In genomic region chr9:94951591-94952115, GRCh38 we compare ENCODE assay signal across 11 cellular contexts.
DNase-seq lines count a peak whose midpoint lies in the region; ATAC-seq, FAIRE-seq and TF ChIP-seq lines count a peak whose summit lies in the region.
"Had no signal": no experiment of that assay in that cellular context is flagged by ENCODE, and none has a peak within 500 bp of the region (broad histone marks: within the 10 kb centered on the region; RNA-seq: fewer than 3 reads in every experiment).

No MANE protein-coding gene starts in this region.

- no peak overlapping the region for H3K9ac ChIP-seq in mammary epithelial cell (ENCODE audit: insufficient read depth, low read length)

- H3K4me3 ChIP-seq in mammary epithelial cell (replicated peaks in 1 of 3; ENCODE audit: insufficient read depth in 1 of 3, low read depth in 2 of 3, low read length in 3 of 3) (no peak overlapping the region), gastroesophageal sphincter (no peak overlapping the region), vagina (no peak overlapping the region), prostate gland (no peak overlapping the region)
- H3K4me3 ChIP-seq: SJSA1 had no signal

- no peaks in the 10 kb centered on the region for H3K79me2 ChIP-seq in mammary epithelial cell (ENCODE audit: insufficient read depth, low read length)

- H3K4me1 Mint-ChIP-seq in MCF 10A (ENCODE audit: insufficient read depth, unreplicated experiment) (peaks cover 51% of the 10 kb centered on the region), natural killer cell (peaks cover 43 to 48% of the 10 kb centered on the region in 2 donors)

- no peak for TF ChIP-seq EP300 in gastroesophageal sphincter (IDR thresholded peaks at IDR 0.05)

- H3K36me3 ChIP-seq in mammary epithelial cell (ENCODE audit: insufficient read depth, low read length) (no peaks in the 10 kb centered on the region), gastroesophageal sphincter (peaks cover 0 to 13% of the 10 kb centered on the region in 2 donors), vagina (no peaks in the 10 kb centered on the region), prostate gland (no peaks in the 10 kb centered on the region)

- no peak for TF ChIP-seq CTCF in MCF 10A (IDR thresholded peaks at IDR 0.05; ENCODE audit: unreplicated experiment)
- no peak for TF ChIP-seq CTCF in mammary epithelial cell (conservative IDR thresholded peaks at IDR 0.05 in 1 of 2, IDR thresholded peaks at IDR 0.05 in 1 of 2; ENCODE audit: extremely low read depth in 1 of 2, insufficient read depth in 1 of 2, low read depth in 1 of 2, low read length in 2 of 2)
- TF ChIP-seq CTCF in gastroesophageal sphincter (IDR thresholded peaks at IDR 0.05) = no peak
- TF ChIP-seq CTCF in natural killer cell (IDR thresholded peaks at IDR 0.05) = no peak
- TF ChIP-seq CTCF in vagina (IDR thresholded peaks at IDR 0.05) = no peak
- no peak for TF ChIP-seq CTCF in prostate gland (IDR thresholded peaks at IDR 0.05)

- intact Hi-C loops in MCF 10A (cut with micrococcal nuclease) (no loop called here), mammary epithelial cell (cut with micrococcal nuclease) (no loop called here), natural killer cell (cut with micrococcal nuclease) (no loop called here), vagina (cut with DNase I) (no loop called here), prostate gland (cut with DNase I) (no loop called here)

- in situ Hi-C loops in mammary epithelial cell (cut with MboI; ENCODE audit: low sequenced_read_pairs in 2 of 2) = no loop called here

- H3K4me1 ChIP-seq in mammary epithelial cell (ENCODE audit: insufficient read depth, low read length) (peaks cover 40% of the 10 kb centered on the region), gastroesophageal sphincter (peaks cover 7 to 44% (median 24%) of the 10 kb centered on the region in 3 donors), vagina (peaks cover 42% of the 10 kb centered on the region), prostate gland (replicated peaks) (peaks cover 4% of the 10 kb centered on the region)

- TF ChIP-seq POLR2A in gastroesophageal sphincter (IDR thresholded peaks at IDR 0.05) (no peak), vagina (IDR thresholded peaks at IDR 0.05) (no peak), prostate gland (IDR thresholded peaks at IDR 0.05) (no peak)

- dilution Hi-C loops in mammary epithelial cell (cut with HindIII; ENCODE audit: low sequenced_read_pairs) = loop anchor here (5.0 kb wide), 1 partner anchor 84 kb away; no protein-coding TSS in a partner anchor

- H4K20me1 ChIP-seq in mammary epithelial cell (ENCODE audit: insufficient read depth, low read length) = no peaks in the 10 kb centered on the region

- H3K27me3 ChIP-seq in mammary epithelial cell (ENCODE audit: insufficient read depth, low read length) (no peaks in the 10 kb centered on the region), gastroesophageal sphincter (no peaks in the 10 kb centered on the region), vagina (no peaks in the 10 kb centered on the region), prostate gland (replicated peaks; ENCODE audit: insufficient read depth) (no peaks in the 10 kb centered on the region)
- H3K27me3 ChIP-seq: SJSA1 had no signal

- H3K9me3 ChIP-seq in mammary epithelial cell (replicated peaks; ENCODE audit: insufficient read depth, low read length) (no peaks in the 10 kb centered on the region), gastroesophageal sphincter (no peaks in the 10 kb centered on the region), vagina (no peaks in the 10 kb centered on the region), prostate gland (no peaks in the 10 kb centered on the region)
- H3K9me3 ChIP-seq: SJSA1 had no signal

- H3K27ac Mint-ChIP-seq in MCF 10A (ENCODE audit: low read depth, unreplicated experiment) = peak overlapping the region; percentile 57
- H3K27ac Mint-ChIP-seq in natural killer cell = peak overlapping the region; percentile 81 to 92

- CTCF ChIA-PET in MCF 10A (lab: Yijun Ruan, JAX) = interaction anchor here (1.0 to 1.1 kb wide), 2 partner anchors 52 to 174 kb away, joined by 3 read pairs; no protein-coding TSS in a partner anchor
- CTCF ChIA-PET in mammary epithelial cell (lab: Charles Lee; ENCODE audit: low non-redundant PET) = no interaction called here

- no peak for DNase-seq in MCF 10A (ENCODE audit: unreplicated experiment)
- no peak for DNase-seq in mammary epithelial cell
- DNase-seq in natural killer cell = no peak
- DNase-seq in vagina (ENCODE audit: extremely low spot score in 2 of 2) = no peak
- DNase-seq in HTR-8/SVneo (ENCODE audit: insufficient read length, low spot score) = no peak
- no peak for DNase-seq in prostate gland (ENCODE audit: low spot score)
- DNase-seq: activated CD4-positive, alpha-beta T cell treated with anti-CD3 and anti-CD28 coated beads for 36 hours; activated naive CD4-positive, alpha-beta T cell had no signal

- H3K4me3 Mint-ChIP-seq in MCF 10A (ENCODE audit: unreplicated experiment) (no peak overlapping the region), natural killer cell (peak overlapping the region; percentile 85)
- H3K4me3 Mint-ChIP-seq: activated CD4-positive, alpha-beta T cell treated with anti-CD3 and anti-CD28 coated beads for 36 hours had no signal

- no peak overlapping the region for H2AFZ ChIP-seq in mammary epithelial cell (ENCODE audit: low read depth, low read length)

- WGBS in mammary epithelial cell (ENCODE audit: low coverage, missing lambda C conversion rate) = 87% methylated on average over 3 of the region's 3 CpGs
- WGBS in gastroesophageal sphincter (ENCODE audit: low coverage in 1 of 2), 2 donors = 55 to 67% methylated on average over 1 to 2 of the region's 3 CpGs
- WGBS in prostate gland = 73% methylated on average over 3 of the region's 3 CpGs

- H3K9me3 Mint-ChIP-seq in MCF 10A (ENCODE audit: unreplicated experiment) = no peaks in the 10 kb centered on the region
- H3K9me3 Mint-ChIP-seq in natural killer cell = no peaks in the 10 kb centered on the region

- no peak for FAIRE-seq in HTR-8/SVneo (lab: Jason Lieb, UNC)

- no peak overlapping the region for H3K4me2 ChIP-seq in mammary epithelial cell (ENCODE audit: insufficient read depth, low read depth, low read length)

- H3K27me3 Mint-ChIP-seq in MCF 10A (ENCODE audit: insufficient read depth, unreplicated experiment) = no peaks in the 10 kb centered on the region
- no peaks in the 10 kb centered on the region for H3K27me3 Mint-ChIP-seq in natural killer cell (ENCODE audit: low read depth in 2 of 2)
- H3K27me3 Mint-ChIP-seq: activated CD4-positive, alpha-beta T cell treated with anti-CD3 and anti-CD28 coated beads for 36 hours had no signal

- H3K36me3 Mint-ChIP-seq in MCF 10A (ENCODE audit: insufficient read depth, unreplicated experiment) = no peaks in the 10 kb centered on the region
- peaks cover 13% of the 10 kb centered on the region for H3K36me3 Mint-ChIP-seq in natural killer cell

- ATAC-seq in gastroesophageal sphincter (no peak), natural killer cell (no peak), HG03025 (IDR thresholded peaks at IDR 0.05; ENCODE audit: low FRiP score, unreplicated experiment) (no peak)

- no peak overlapping the region for H3K27ac ChIP-seq in mammary epithelial cell (ENCODE audit: insufficient read depth, low read depth, low read length)
- H3K27ac ChIP-seq in gastroesophageal sphincter = peak overlapping the region in 3 of 4 donors; percentile 46 to 74 (median 61)
- peak overlapping the region; percentile 28 for H3K27ac ChIP-seq in vagina
- no peak overlapping the region for H3K27ac ChIP-seq in prostate gland
- H3K27ac ChIP-seq: SJSA1 had no signal

- BruUV-seq in MCF 10A (replicated peaks; lab: Mats Ljungman, UMichigan) (no TSS peak), mammary epithelial cell (replicated peaks; lab: Mats Ljungman, UMichigan) (no TSS peak)

- POLR2A ChIA-PET in MCF 10A (lab: Yijun Ruan, JAX) = interaction anchor here (0.9 to 2.5 kb wide), 5 partner anchors 10 to 168 kb away, joined by 3 to 8 read pairs (median 4); no protein-coding TSS in a partner anchor

Comparison
In these comparisons a context has a peak if more than half of its experiments do, and no peak if none do; other contexts are left out.
1. H3K27ac ChIP-seq: peak in gastroesophageal sphincter (3 of 4) and vagina (single experiment); none in mammary epithelial cell (single experiment) and prostate gland (0 of 2).